ENCODE assay signal across 7 cellular contexts in the genomic region with DNA sequence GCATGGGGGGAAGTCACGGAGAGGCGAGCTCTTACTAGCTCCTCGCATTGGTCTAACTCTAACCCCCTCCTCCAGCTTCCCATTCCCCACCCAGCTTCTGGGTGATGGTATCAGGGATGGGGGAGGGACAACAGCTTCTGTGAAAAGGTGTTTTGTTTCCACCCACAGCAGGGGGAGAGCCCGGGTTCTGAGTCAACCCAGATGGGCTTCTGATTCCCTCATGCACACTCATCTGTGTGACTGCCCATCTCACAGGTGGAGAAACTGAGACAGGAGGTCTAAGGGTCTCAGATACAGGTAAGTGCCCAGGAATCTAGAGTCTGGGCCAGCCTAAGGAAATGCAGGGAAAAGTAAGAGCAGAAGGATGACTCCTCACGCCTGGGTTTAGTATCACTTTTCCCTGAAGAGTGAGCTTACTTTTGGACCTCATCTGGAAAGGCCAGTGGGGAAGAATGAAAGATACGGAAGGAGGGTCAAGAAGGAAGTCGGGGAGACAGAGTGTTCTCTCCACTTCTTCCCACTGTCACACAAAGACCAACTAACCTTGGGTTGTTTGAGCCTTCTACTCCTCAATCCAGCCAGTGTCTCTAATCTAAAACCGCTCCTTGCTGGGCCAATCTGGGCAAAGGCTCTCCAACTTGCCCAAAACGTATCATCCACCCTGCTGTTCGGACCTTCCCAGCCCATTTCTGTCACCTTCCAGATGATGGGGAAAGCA. TPM values are rescaled to one million over a fixed set of nuclear protein-coding genes. Genes with fewer than 3 reads are reported as not detected.
DNase-seq lines count a peak whose midpoint lies in the region; ATAC-seq and TF ChIP-seq lines count a peak whose summit lies in the region.
"Had no signal": no experiment of that assay in that cellular context is flagged by ENCODE, and none has a peak within 500 bp of the region (broad histone marks: within the 10 kb centered on the region; RNA-seq: fewer than 3 reads in every experiment).

No MANE protein-coding gene starts in this region.

- H3K27me3 ChIP-seq in NT2/D1 (ENCODE audit: insufficient read depth, insufficient read length) (peaks cover 3% of the 10 kb centered on the region), gastrocnemius medialis (no peaks in the 10 kb centered on the region)

- TF ChIP-seq CTCF in endothelial cell (IDR thresholded peaks at IDR 0.05; ENCODE audit: unreplicated experiment) (no peak), gastrocnemius medialis (IDR thresholded peaks at IDR 0.05 in 4 of 5, conservative IDR thresholded peaks at IDR 0.05 in 1 of 5) (no peak), GM10248 (IDR thresholded peaks at IDR 0.05; ENCODE audit: control extremely low read depth, extremely low read depth, low read depth, missing control alignments) (no peak)

- peaks cover 14% of the 10 kb centered on the region for H3K27me3 Mint-ChIP-seq in endothelial cell (ENCODE audit: unreplicated experiment)

- peak overlapping the region; percentile 36 for H3K4me3 ChIP-seq in NT2/D1 (ENCODE audit: insufficient read length, low read depth)
- peak overlapping the region; percentile 91 to 95 (median 94) for H3K4me3 ChIP-seq in gastrocnemius medialis

- no peak for ATAC-seq in gastrocnemius medialis

- no peaks in the 10 kb centered on the region for H3K9me3 ChIP-seq in NT2/D1 (ENCODE audit: insufficient read depth, low read length)
- H3K9me3 ChIP-seq in gastrocnemius medialis = no peaks in the 10 kb centered on the region

- CTCF ChIA-PET in GM10248 (lab: Yijun Ruan, JAX) = interaction anchor here (0.7 to 1.2 kb wide), 6 partner anchors 14 to 341 kb away, joined by 3 read pairs; no protein-coding TSS in a partner anchor

- peak overlapping the region; percentile 59 for H3K4me3 Mint-ChIP-seq in endothelial cell (ENCODE audit: unreplicated experiment)

- H3K4me1 ChIP-seq in NT2/D1 (ENCODE audit: insufficient read depth, insufficient read length) = peaks cover 21% of the 10 kb centered on the region
- H3K4me1 ChIP-seq in gastrocnemius medialis = peaks cover 35 to 55% of the 10 kb centered on the region in 2 donors

- no peak overlapping the region for H3K27ac Mint-ChIP-seq in endothelial cell (ENCODE audit: unreplicated experiment)

- H3K27ac ChIP-seq in gastrocnemius medialis = peak overlapping the region; percentile 99 to 100 (median 100)

- TF ChIP-seq POLR2A in gastrocnemius medialis (IDR thresholded peaks at IDR 0.05) = no peak

- H3K9me3 Mint-ChIP-seq in endothelial cell (ENCODE audit: unreplicated experiment) = no peaks in the 10 kb centered on the region

- peaks cover 17% of the 10 kb centered on the region for H3K36me3 Mint-ChIP-seq in endothelial cell (ENCODE audit: low read depth, unreplicated experiment)

- peaks cover 25% of the 10 kb centered on the region for H3K4me1 Mint-ChIP-seq in endothelial cell (ENCODE audit: unreplicated experiment)

- POLR2A ChIA-PET in GM10248 (lab: Yijun Ruan, JAX) = interaction anchor here (0.5 to 0.6 kb wide), 2 partner anchors 16 to 39 kb away, joined by 3 to 4 read pairs; no protein-coding TSS in a partner anchor

- peak overlapping the region; percentile 79 for H3K9ac ChIP-seq in NT2/D1 (ENCODE audit: insufficient read length, low read depth)

- H3K36me3 ChIP-seq in NT2/D1 (ENCODE audit: insufficient read depth, insufficient read length, low read length) (peaks cover 27% of the 10 kb centered on the region), gastrocnemius medialis (peaks cover 0 to 29% of the 10 kb centered on the region in 2 donors)

- intact Hi-C loops in gastrocnemius medialis (cut with DNase I; ENCODE audit: low total_unique reads) = no loop called here

- DNase-seq in NT2/D1 (ENCODE audit: low read depth, low spot score) (no peak), endothelial cell (ENCODE audit: low spot score) (no peak), gastrocnemius medialis (no peak), GM10248 (ENCODE audit: extremely low spot score) (no peak), T-helper 2 cell (no peak)
- DNase-seq in stimulated activated CD4-positive, alpha-beta T cell treated with anti-CD3 and anti-CD28 coated beads, Interleukin-1b, Interleukin-23, amount 100 ng/mL, for 48 hours = no peak
- DNase-seq: NCI-H2081 treated with DMSO at 0.1 percent for 48 hours had no signal

- in situ Hi-C loops in gastrocnemius medialis (cut with MboI; ENCODE audit: low sequenced_read_pairs in 4 of 4) = no loop called here

RNA-seq across cellular contexts. Expression of a gene that starts 3.1 kb away (rescaled TPM):
- total RNA-seq in endothelial cell (ENCODE audit: unreplicated experiment) (4.4 TPM), gastrocnemius medialis (under 1 TPM; 0.66 to 0.95 (median 0.85) TPM)

RNA-seq across cellular contexts. Expression of a gene that starts 11.2 kb away (rescaled TPM):
- total RNA-seq in endothelial cell (ENCODE audit: unreplicated experiment) (20.0 TPM), gastrocnemius medialis (10 to 100 TPM; 22.3 to 61.1 (median 42.7) TPM)

RNA-seq across cellular contexts. Expression of a gene that starts 28.7 kb away (rescaled TPM):
- total RNA-seq in endothelial cell (ENCODE audit: unreplicated experiment) = 295 TPM
- 100 to 1,000 TPM; 127 to 261 (median 195) TPM for total RNA-seq in gastrocnemius medialis

RNA-seq across cellular contexts. Expression of a gene that starts 29.4 kb away (rescaled TPM):
- total RNA-seq in endothelial cell (ENCODE audit: unreplicated experiment) = 0.56 TPM
- total RNA-seq in gastrocnemius medialis = 1 to 10 TPM in 3 of 4 donors, under 1 TPM in 1; 0.85 to 6.4 (median 4.3) TPM

RNA-seq across cellular contexts. Expression of a gene that starts 48.5 kb away (rescaled TPM):
- 0.77 TPM for total RNA-seq in endothelial cell (ENCODE audit: unreplicated experiment)
- 100 to 1,000 TPM; 554 to 698 (median 631) TPM for total RNA-seq in gastrocnemius medialis
